Comparison of ENCODE assay signal across 8 cellular contexts in the genomic region with DNA sequence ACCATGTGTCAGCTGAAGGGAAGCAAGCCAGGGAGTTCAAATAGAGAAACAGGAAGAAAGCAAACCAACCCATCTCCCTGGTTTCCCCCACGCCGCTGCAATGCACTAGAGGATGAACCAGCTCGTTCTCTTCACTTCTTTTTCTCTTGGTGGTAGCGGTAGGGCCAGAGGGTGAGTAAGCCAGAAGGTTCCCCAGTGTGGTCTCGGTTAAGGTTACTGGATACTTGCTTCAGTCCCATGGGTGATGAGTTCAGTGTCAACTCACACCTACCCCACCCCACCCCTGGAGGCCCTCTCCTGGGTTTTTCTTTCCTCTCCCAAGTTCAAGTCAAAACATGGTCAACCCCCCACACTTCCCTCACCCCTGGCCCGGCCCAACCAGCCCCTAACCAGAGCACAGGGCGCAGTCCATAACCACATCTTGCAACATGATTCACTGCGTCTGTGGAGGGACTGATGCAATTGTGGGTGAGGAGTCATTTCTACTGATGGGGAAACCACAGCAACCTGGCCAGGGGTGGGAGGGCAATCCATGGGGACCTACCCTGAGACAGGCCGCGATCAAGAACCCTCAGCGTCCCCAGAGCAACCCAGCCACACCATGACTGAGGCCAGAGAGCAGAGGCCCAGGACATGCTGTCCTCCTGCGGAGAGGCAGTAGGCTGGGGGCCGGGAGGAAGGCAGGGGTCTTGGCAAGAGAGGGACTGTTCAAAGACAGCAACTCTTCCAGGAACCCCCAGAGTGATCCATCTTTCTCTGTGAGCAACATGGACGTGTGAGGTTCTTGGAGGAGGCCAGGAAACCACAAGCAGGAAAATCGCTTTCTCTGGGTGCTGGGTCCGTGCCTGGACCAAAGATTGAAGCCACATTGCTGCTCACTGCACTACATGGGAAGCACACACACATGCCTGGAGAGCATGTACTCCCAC.
DNase-seq lines count a peak whose midpoint lies in the region; ATAC-seq and TF ChIP-seq lines count a peak whose summit lies in the region.

No MANE protein-coding gene starts in this region.

- TF ChIP-seq CTCF in left ventricle myocardium inferior (IDR thresholded peaks at IDR 0.05; ENCODE audit: borderline replicate concordance) = no peak

- in situ Hi-C loops in Caki2 (cut with HindIII; ENCODE audit: low pct_unique_long_range_greater_than_20kb, low sequenced_read_pairs) = no loop called here

- peak; percentile 63 for ATAC-seq in GM21447 (IDR thresholded peaks at IDR 0.05; ENCODE audit: unreplicated experiment)

- no peak overlapping the region for H3K27ac ChIP-seq in left ventricle myocardium inferior (replicated peaks)

- H3K36me3 ChIP-seq in left ventricle myocardium inferior (no peaks in the 10 kb centered on the region), MG63 (no peaks in the 10 kb centered on the region)

- intact Hi-C loops in left ventricle myocardium inferior (cut with micrococcal nuclease) = loop anchor here (5.0 kb wide), 1 partner anchor 1009 kb away; no protein-coding TSS in a partner anchor

- peaks cover 21% of the 10 kb centered on the region for H3K27me3 ChIP-seq in left ventricle myocardium inferior (ENCODE audit: low read depth)
- no peaks in the 10 kb centered on the region for H3K27me3 ChIP-seq in MG63

- DNase-seq in Caki2 (ENCODE audit: low read depth) = peak; percentile 52
- DNase-seq in HuH-7 (ENCODE audit: low spot score) = peak; percentile 65
- peak; percentile 65 to 84 (median 69) for DNase-seq in activated CD8-positive, alpha-beta memory T cell treated with anti-CD3 and anti-CD28 coated beads for 48 hours (ENCODE audit: low read depth in 2 of 3, low spot score in 2 of 3)
- DNase-seq in left ventricle myocardium inferior = peak; percentile 30
- peak; percentile 84 to 93 for DNase-seq in stimulated activated CD8-positive, alpha-beta memory T cell treated with anti-CD3 and anti-CD28 coated beads, Interleukin-7, amount 100 ng/mL, for 48 hours (ENCODE audit: extremely low read depth in 1 of 2, low read depth in 1 of 2)
- DNase-seq in MG63 = no peak
- no peak for DNase-seq in iPS-NIHi11 (ENCODE audit: low spot score)

- H3K4me1 ChIP-seq in left ventricle myocardium inferior = no peaks in the 10 kb centered on the region

- H3K9me3 ChIP-seq in left ventricle myocardium inferior (replicated peaks) (no peaks in the 10 kb centered on the region), MG63 (no peaks in the 10 kb centered on the region)

- H3K4me3 ChIP-seq in left ventricle myocardium inferior (no peak overlapping the region), MG63 (no peak overlapping the region)

Comparison
In these comparisons a context has a peak if more than half of its experiments do, and no peak if none do; other contexts are left out.
1. DNase-seq: peak in Caki2 (single experiment), HuH-7 (single experiment), activated CD8-positive, alpha-beta memory T cell treated with anti-CD3 and anti-CD28 coated beads for 48 hours (3 of 3), left ventricle myocardium inferior (single experiment) and stimulated activated CD8-positive, alpha-beta memory T cell treated with anti-CD3 and anti-CD28 coated beads, Interleukin-7, amount 100 ng/mL, for 48 hours (2 of 2); none in MG63 (single experiment) and iPS-NIHi11 (single experiment).